21 cellular contexts compared by ENCODE assay signal in genomic region chr3:105373383-105373782, GRCh38. TPM values are rescaled to one million over a fixed set of nuclear protein-coding genes. Genes with fewer than 3 reads are reported as not detected.
DNase-seq lines count a peak whose midpoint lies in the region; ATAC-seq and TF ChIP-seq lines count a peak whose summit lies in the region.
"Had no signal": no experiment of that assay in that cellular context is flagged by ENCODE, and none has a peak within 500 bp of the region (broad histone marks: within the 10 kb centered on the region; RNA-seq: fewer than 3 reads in every experiment).

No MANE protein-coding gene starts in this region.

- POLR2A ChIA-PET in HEK293 (lab: Yijun Ruan, JAX): no interaction called here

- peaks cover 2% of the 10 kb centered on the region; the same call in 1 of the 2 replicates for H3K4me1 ChIP-seq in HEK293 (ENCODE audit: control insufficient read depth, insufficient read depth, low read length)
- peaks cover 23% of the 10 kb centered on the region for H3K4me1 ChIP-seq in adipocyte (ENCODE audit: control insufficient read depth, insufficient read depth, low read length)
- H3K4me1 ChIP-seq in MM.1S (ENCODE audit: low read length): peaks cover 7% of the 10 kb centered on the region

- H3K27me3 ChIP-seq in adipocyte (replicated peaks; ENCODE audit: control insufficient read depth, insufficient read depth, low read length) (no peaks in the 10 kb centered on the region), MM.1S (replicated peaks; ENCODE audit: insufficient read depth, low read length) (no peaks in the 10 kb centered on the region)
- H3K27me3 ChIP-seq: BLaER1 treated with 17β-estradiol and CSF1 and Interleukin-3, amounts not matched to agents 10 nM and 100 nM had no signal

- H3K36me3 ChIP-seq in HEK293 (ENCODE audit: control insufficient read depth in 2 of 2, insufficient read depth in 1 of 2, low read length in 2 of 2) (no peaks in the 10 kb centered on the region), adipocyte (ENCODE audit: control insufficient read depth, insufficient read depth, low read length, severe bottlenecking) (no peaks in the 10 kb centered on the region), MM.1S (replicated peaks; ENCODE audit: insufficient read depth, low read length) (no peaks in the 10 kb centered on the region)

- no peak overlapping the region for H3K9ac ChIP-seq in adipocyte (ENCODE audit: low read length)
- H3K9ac ChIP-seq in MM.1S (ENCODE audit: low read length): no peak overlapping the region
- H3K9ac ChIP-seq: BLaER1 treated with 17β-estradiol and CSF1 and Interleukin-3, amounts not matched to agents 10 nM and 100 nM had no signal

- TF ChIP-seq CTCF in HEK293 (tag by site-specific recombination; IDR thresholded peaks at IDR 0.05) (no peak), type B pancreatic cell (conservative IDR thresholded peaks at IDR 0.05) (no peak), MM.1S (IDR thresholded peaks at IDR 0.05; ENCODE audit: low read length) (no peak)

- H3K36me3 Mint-ChIP-seq in type B pancreatic cell: peaks cover 12% of the 10 kb centered on the region
- no peaks in the 10 kb centered on the region for H3K36me3 Mint-ChIP-seq in natural killer cell treated with Interleukin-12 subunit alpha and Interleukin-12 subunit beta and Interleukin-15 and Interleukin-18, amount 100 ng/mL, for 72 hours

- DNase-seq in adipocyte (ENCODE audit: low read depth) (no peak), epithelial cell of prostate (ENCODE audit: low read depth, low spot score) (no peak), type B pancreatic cell (ENCODE audit: extremely low spot score, unreplicated experiment) (no peak), MM.1S (no peak)
- DNase-seq in natural killer cell treated with Interleukin-12 subunit alpha and Interleukin-12 subunit beta and Interleukin-15 and Interleukin-18, amount 100 ng/mL, for 72 hours (ENCODE audit: low spot score): no peak
- no peak for DNase-seq in activated CD4-positive, CD25-positive, alpha-beta regulatory T cell treated with anti-CD3 and anti-CD28 coated beads, Interleukin-2, amount 50 U/mL, for 72 hours
- DNase-seq: ACHN; CD4-positive, alpha-beta memory T cell; DND-41; HCEC 1CT; NCI-H1417; NCI-H1694 treated with DMSO at 0.1 percent for 48 hours; NCI-H2081 treated with DMSO at 0.1 percent for 48 hours; NCI-H446; NCI-H526; OCI-M1; SHP77 had no signal

- H3K27ac ChIP-seq in HEK293 (ENCODE audit: extremely low read depth, low read depth, low read length): no peak overlapping the region
- H3K27ac ChIP-seq in epithelial cell of prostate: peak overlapping the region; percentile 36
- no peak overlapping the region for H3K27ac ChIP-seq in MM.1S (ENCODE audit: low read length)
- H3K27ac ChIP-seq: BLaER1 treated with 17β-estradiol and CSF1 and Interleukin-3, amounts not matched to agents 10 nM and 100 nM had no signal

- ATAC-seq in natural killer cell treated with Interleukin-12 subunit alpha and Interleukin-12 subunit beta and Interleukin-15 and Interleukin-18, amount 100 ng/mL, for 72 hours: no peak
- ATAC-seq: GM23338 had no signal

- H3K27me3 Mint-ChIP-seq in type B pancreatic cell: peaks cover 5% of the 10 kb centered on the region
- H3K27me3 Mint-ChIP-seq in natural killer cell treated with Interleukin-12 subunit alpha and Interleukin-12 subunit beta and Interleukin-15 and Interleukin-18, amount 100 ng/mL, for 72 hours: peaks cover 0 to 5% of the 10 kb centered on the region in 2 donors
- H3K27me3 Mint-ChIP-seq: IgD-negative memory B cell had no signal

- peak overlapping the region; percentile 5 for H3K4me3 Mint-ChIP-seq in type B pancreatic cell
- H3K4me3 Mint-ChIP-seq in natural killer cell treated with Interleukin-12 subunit alpha and Interleukin-12 subunit beta and Interleukin-15 and Interleukin-18, amount 100 ng/mL, for 72 hours: no peak overlapping the region
- H3K4me3 Mint-ChIP-seq: CD4-positive, alpha-beta memory T cell; GM23338 had no signal

- no peak overlapping the region for H3K4me2 ChIP-seq in MM.1S (ENCODE audit: low read depth, low read length)
- H3K4me2 ChIP-seq: BLaER1 treated with 17β-estradiol and CSF1 and Interleukin-3, amounts not matched to agents 10 nM and 100 nM; GM23338 had no signal

- no peaks in the 10 kb centered on the region for H3K9me3 ChIP-seq in HEK293 (ENCODE audit: control insufficient read depth, insufficient read depth, low read depth, low read length)
- no peaks in the 10 kb centered on the region for H3K9me3 ChIP-seq in adipocyte (ENCODE audit: control insufficient read depth, low read length)
- H3K9me3 ChIP-seq in MM.1S (replicated peaks; ENCODE audit: insufficient read depth, low read length): no peaks in the 10 kb centered on the region
- H3K9me3 ChIP-seq: BLaER1 treated with 17β-estradiol and CSF1 and Interleukin-3, amounts not matched to agents 10 nM and 100 nM had no signal

- no peak overlapping the region for H3K4me3 ChIP-seq in HEK293 (ENCODE audit: low read depth, low read length)
- peak overlapping the region; percentile 14 for H3K4me3 ChIP-seq in adipocyte (ENCODE audit: low read length)
- H3K4me3 ChIP-seq in MM.1S (ENCODE audit: low read length): no peak overlapping the region
- H3K4me3 ChIP-seq: BLaER1 treated with 17β-estradiol and CSF1 and Interleukin-3, amounts not matched to agents 10 nM and 100 nM; GM23338 had no signal

- no peaks in the 10 kb centered on the region for H3K9me2 ChIP-seq in MM.1S (replicated peaks; ENCODE audit: insufficient read depth, low read length)

- no peaks in the 10 kb centered on the region for H4K20me1 ChIP-seq in MM.1S (ENCODE audit: insufficient read depth, low read length)

- peaks cover 14% of the 10 kb centered on the region for H3K4me1 Mint-ChIP-seq in type B pancreatic cell (ENCODE audit: unreplicated experiment)
- H3K4me1 Mint-ChIP-seq in natural killer cell treated with Interleukin-12 subunit alpha and Interleukin-12 subunit beta and Interleukin-15 and Interleukin-18, amount 100 ng/mL, for 72 hours (ENCODE audit: low read depth in 2 of 2): peaks cover 17 to 18% of the 10 kb centered on the region in 2 donors

- H3K79me2 ChIP-seq in MM.1S (ENCODE audit: low read length): 0 out of 2 replicates have a peak, but pooled peaks cover 6% of the 10 kb centered on the region

- H3K9me3 Mint-ChIP-seq in type B pancreatic cell: no peaks in the 10 kb centered on the region
- no peaks in the 10 kb centered on the region for H3K9me3 Mint-ChIP-seq in natural killer cell treated with Interleukin-12 subunit alpha and Interleukin-12 subunit beta and Interleukin-15 and Interleukin-18, amount 100 ng/mL, for 72 hours
- H3K9me3 Mint-ChIP-seq: GM23338, IgD-negative memory B cell had no signal

- peak overlapping the region; percentile 2 for H3K27ac Mint-ChIP-seq in type B pancreatic cell
- no peak overlapping the region for H3K27ac Mint-ChIP-seq in natural killer cell treated with Interleukin-12 subunit alpha and Interleukin-12 subunit beta and Interleukin-15 and Interleukin-18, amount 100 ng/mL, for 72 hours
- H3K27ac Mint-ChIP-seq: GM23338, IgD-negative memory B cell had no signal

- no peak overlapping the region for H2AFZ ChIP-seq in MM.1S (ENCODE audit: low read length)
- H2AFZ ChIP-seq: GM23338 had no signal

- H3F3A ChIP-seq in MM.1S (ENCODE audit: insufficient read depth, low read length): peaks cover 22% of the 10 kb centered on the region

- CTCF ChIA-PET in HEK293 (lab: Yijun Ruan, JAX): interaction anchor here (1.1 kb wide), 1 partner anchor 144 kb away, joined by 3 read pairs; no protein-coding TSS in a partner anchor

TF ChIP-seq in HEK293, 187 proteins besides CTCF, POLR2A, EP300 and RAD21:
- no peak for TF ChIP-seq IKZF3 (tag by site-specific recombination; IDR thresholded peaks at IDR 0.05)
- TF ChIP-seq PRDM1 (tag by site-specific recombination; IDR thresholded peaks at IDR 0.05): peak; percentile 72; the same call in 1 of the 2 replicates

RNA-seq across cellular contexts. Expression of gene ALCAM, which starts 6.7 kb away (rescaled TPM):
- 84.6 and 101 TPM in 2 replicates for total RNA-seq in type B pancreatic cell (ENCODE audit: low replicate concordance)
- total RNA-seq in natural killer cell treated with Interleukin-12 subunit alpha and Interleukin-12 subunit beta and Interleukin-15 and Interleukin-18, amount 100 ng/mL, for 72 hours: 1 to 10 TPM; 8.0 to 9.0 TPM
